Comparison of ENCODE assay signal across 8 cellular contexts in genomic region chr2:201828235-201828634, GRCh38. TPM values are rescaled to one million over a fixed set of nuclear protein-coding genes. Genes with fewer than 3 reads are reported as not detected.
"Had no signal": no experiment of that assay in that cellular context is flagged by ENCODE, and none has a peak within 500 bp of the region (broad histone marks: within the 10 kb centered on the region; RNA-seq: fewer than 3 reads in every experiment).

No MANE protein-coding gene starts in this region.

- H2AFZ ChIP-seq: GM23338 had no signal

- FAIRE-seq: H1, H54, HepG2, K562 had no signal

- H3K27ac ChIP-seq: HL-60 had no signal

- H3K4me2 ChIP-seq: GM23338 had no signal

- H3K9me3 Mint-ChIP-seq: GM23338, H9 had no signal

- ATAC-seq: GM23338, HepG2, K562 had no signal

- H3K4me3 Mint-ChIP-seq: GM23338, H9 had no signal

- H3K27ac Mint-ChIP-seq: GM23338, H9 had no signal

- DNase-seq: H9, KG1 had no signal

- H3K4me1 Mint-ChIP-seq: GM23338, H9 had no signal

- H3K4me3 ChIP-seq: GM23338, K562 had no signal

RNA-seq across cellular contexts. Expression of gene CDK15, which starts 21.9 kb away (rescaled TPM):
- total RNA-seq: GM23338, H1, H9, HepG2, K562 had no signal
